ENCODE assay signal across 7 cellular contexts in the genomic region with DNA sequence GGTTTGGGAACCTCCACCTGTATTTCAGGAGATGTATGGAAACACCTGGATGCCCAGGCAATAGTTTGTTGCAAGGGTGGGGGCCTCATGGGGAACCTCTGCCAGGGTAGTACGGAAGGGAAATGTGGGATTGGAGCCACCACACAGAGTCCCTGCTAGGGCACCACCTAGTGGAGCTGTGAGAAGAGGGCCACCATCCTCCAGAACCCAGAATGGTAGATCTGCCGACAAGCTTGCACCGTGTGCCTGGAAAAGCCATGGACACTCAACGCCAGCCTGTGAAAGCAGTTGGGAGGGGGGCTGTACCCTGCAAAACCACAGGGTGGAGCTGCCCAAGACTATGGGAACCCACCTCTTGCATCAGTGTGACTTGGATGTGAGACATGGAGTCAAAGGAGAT.
DNase-seq lines count a peak whose midpoint lies in the region; ATAC-seq and TF ChIP-seq lines count a peak whose summit lies in the region.
"Not testable (repeated sequence)": the region's sequence is repeated elsewhere in the genome, so short reads cannot be mapped to it uniquely, and the experiment has no call there.

No MANE protein-coding gene starts in this region.

- H2BK15ac ChIP-seq in mesendoderm (replicated peaks; ENCODE audit: low read depth) = not testable (repeated sequence)

- not testable (repeated sequence) for H3K4me3 Mint-ChIP-seq in GM23338; MCF 10A (ENCODE audit: unreplicated experiment)

- not testable (repeated sequence) for H3K27ac ChIP-seq in GM23338 (ENCODE audit: low read depth); MM.1S (ENCODE audit: low read length); mesendoderm (ENCODE audit: low read depth, low read length)

- H3K79me2 ChIP-seq in GM23338 (replicated peaks; ENCODE audit: insufficient read depth); MM.1S (ENCODE audit: low read length); mesendoderm (ENCODE audit: control insufficient read depth, insufficient read depth, low read length): not testable (repeated sequence)

- not testable (repeated sequence) for H3K27me3 Mint-ChIP-seq in GM23338 (ENCODE audit: insufficient read depth, low read depth, poor library complexity); MCF 10A (ENCODE audit: insufficient read depth, unreplicated experiment)

- H2AFZ ChIP-seq in GM23338; MM.1S (ENCODE audit: low read length): not testable (repeated sequence)

- BruUV-seq in MCF 10A (replicated peaks; lab: Mats Ljungman, UMichigan) = not testable (repeated sequence)

- ATAC-seq in GM23338 = peak; percentile 72

- not testable (repeated sequence) for H3K27me3 ChIP-seq in GM23338 (ENCODE audit: insufficient read depth); mesendoderm (ENCODE audit: insufficient read depth, low read length, poor library complexity)
- peaks cover 25% of the 10 kb centered on the region for H3K27me3 ChIP-seq in MM.1S (replicated peaks; ENCODE audit: insufficient read depth, low read length)

- H3K36me3 Mint-ChIP-seq in GM23338 (ENCODE audit: low read depth); MCF 10A (ENCODE audit: insufficient read depth, unreplicated experiment): not testable (repeated sequence)

- not testable (repeated sequence) for H3K9ac ChIP-seq in MM.1S (ENCODE audit: low read length); mesendoderm (ENCODE audit: low read length)

- H3K27ac Mint-ChIP-seq in GM23338 = peak overlapping the region; percentile 16; the same call in 1 of the 2 replicates
- H3K27ac Mint-ChIP-seq in MCF 10A (ENCODE audit: low read depth, unreplicated experiment) = not testable (repeated sequence)

- not testable (repeated sequence) for H4K8ac ChIP-seq in mesendoderm (ENCODE audit: low read depth, low read length)

- TF ChIP-seq CTCF in GM23338 (conservative IDR thresholded peaks at IDR 0.05; ENCODE audit: low read depth in 2 of 2) = peak; percentile 61 to 76
- TF ChIP-seq CTCF in MM.1S (IDR thresholded peaks at IDR 0.05; ENCODE audit: low read length) = peak; percentile 15
- not testable (repeated sequence) for TF ChIP-seq CTCF in MCF 10A (IDR thresholded peaks at IDR 0.05; ENCODE audit: unreplicated experiment)
- peak; percentile 38 for TF ChIP-seq CTCF in fibroblast of villous mesenchyme (IDR thresholded peaks at IDR 0.05; ENCODE audit: insufficient read depth, low read depth, low read length)

- H4K5ac ChIP-seq in mesendoderm (ENCODE audit: low read length) = not testable (repeated sequence)

- H3F3A ChIP-seq in GM23338 (replicated peaks; ENCODE audit: low read depth); MM.1S (ENCODE audit: insufficient read depth, low read length): not testable (repeated sequence)

- not testable (repeated sequence) for H4K20me1 ChIP-seq in GM23338 (replicated peaks; ENCODE audit: insufficient read depth); MM.1S (ENCODE audit: insufficient read depth, low read length)

- not testable (repeated sequence) for H3K4me2 ChIP-seq in GM23338; MM.1S (ENCODE audit: low read depth, low read length); mesendoderm (ENCODE audit: low read length)

- H3K79me1 ChIP-seq in mesendoderm (ENCODE audit: low read length) = not testable (repeated sequence)

- no CpG with 5 or more reads among the region's 4 CpGs for WGBS in mesendoderm (ENCODE audit: extremely low coverage, insufficient coverage, low lambda C conversion rate)

- not testable (repeated sequence) for H2BK5ac ChIP-seq in mesendoderm (ENCODE audit: low read length)

- in situ Hi-C loops in SK-MEL-5 (cut with HindIII; ENCODE audit: low pct_unique_long_range_greater_than_20kb, low sequenced_read_pairs) = not testable (repeated sequence)

- peak; percentile 58 for DNase-seq in DMS53 (lab: John Stamatoyannopoulos, UW)
- DNase-seq in GM23338 (ENCODE audit: low spot score) = peak; percentile 79
- DNase-seq in MM.1S; fibroblast of villous mesenchyme (ENCODE audit: low read depth): not testable (repeated sequence)
- DNase-seq in SK-MEL-5 (ENCODE audit: low read depth, low spot score) = peak; percentile 75
- DNase-seq in MCF 10A (ENCODE audit: unreplicated experiment) = peak; percentile 16
- DNase-seq in mesendoderm = peak; percentile 83

- H3K36me3 ChIP-seq in GM23338 (ENCODE audit: insufficient read depth); MM.1S (replicated peaks; ENCODE audit: insufficient read depth, low read length); mesendoderm (ENCODE audit: control insufficient read depth, insufficient read depth, low read length): not testable (repeated sequence)

- H2AK5ac ChIP-seq in mesendoderm (ENCODE audit: low read length) = not testable (repeated sequence)

- not testable (repeated sequence) for H3K4me1 Mint-ChIP-seq in GM23338; MCF 10A (ENCODE audit: insufficient read depth, unreplicated experiment)

- not testable (repeated sequence) for H3K9me2 ChIP-seq in GM23338 (ENCODE audit: insufficient read depth); MM.1S (replicated peaks; ENCODE audit: insufficient read depth, low read length)

- not testable (repeated sequence) for H3K4me3 ChIP-seq in GM23338; MM.1S (ENCODE audit: low read length); fibroblast of villous mesenchyme (ENCODE audit: low read depth, low read length); mesendoderm (ENCODE audit: low read length)

- H3K9me3 Mint-ChIP-seq in GM23338; MCF 10A (ENCODE audit: unreplicated experiment): not testable (repeated sequence)

- CTCF ChIA-PET in MCF 10A (lab: Yijun Ruan, JAX) = interaction anchor here (0.6 to 0.8 kb wide), 2 partner anchors 21 to 103 kb away, joined by 3 to 4 read pairs; no protein-coding TSS in a partner anchor

- H3K9me3 ChIP-seq in MM.1S (replicated peaks; ENCODE audit: insufficient read depth, low read length) = not testable (repeated sequence)

- not testable (repeated sequence) for H3K4me1 ChIP-seq in GM23338 (ENCODE audit: insufficient read depth); mesendoderm (ENCODE audit: control insufficient read depth, low read depth, low read length)
- peaks cover 12% of the 10 kb centered on the region for H3K4me1 ChIP-seq in MM.1S (ENCODE audit: low read length)

- H2BK120ac ChIP-seq in mesendoderm (ENCODE audit: low read depth, low read length) = not testable (repeated sequence)

- intact Hi-C loops in MCF 10A (cut with micrococcal nuclease) = not testable (repeated sequence)

- POLR2A ChIA-PET in MCF 10A (lab: Yijun Ruan, JAX) = not testable (repeated sequence)

- H3K4ac ChIP-seq in mesendoderm (ENCODE audit: low read depth, low read length) = not testable (repeated sequence)

- not testable (repeated sequence) for H3K23ac ChIP-seq in mesendoderm (ENCODE audit: low read length)

- not testable (repeated sequence) for H3K18ac ChIP-seq in mesendoderm (ENCODE audit: low read length)

- not testable (repeated sequence) for H3K56ac ChIP-seq in mesendoderm (ENCODE audit: low read length)
